ENCODE assay signal across 8 cellular contexts in genomic region chr5:103119765-103120606, GRCh38. TPM values are rescaled to one million over a fixed set of nuclear protein-coding genes. Genes with fewer than 3 reads are reported as not detected.
DNase-seq lines count a peak whose midpoint lies in the region; ATAC-seq and TF ChIP-seq lines count a peak whose summit lies in the region.

Gene GIN1, minus strand, starts transcription at chr5:103120138. Its CDS starts 11,431 bp downstream, at chr5:103108707.
Gene PPIP5K2, plus strand, starts transcription at chr5:103120301. Its CDS starts 9,289 bp downstream, at chr5:103129590.

- no peaks in the 10 kb centered on the region for H3K27me3 ChIP-seq in osteoblast (ENCODE audit: insufficient read depth, low read length)
- no peaks in the 10 kb centered on the region for H3K27me3 ChIP-seq in thymus (ENCODE audit: control insufficient read depth, insufficient read depth)

- H3K4me3 Mint-ChIP-seq in activated naive CD8-positive, alpha-beta T cell treated with anti-CD3 and anti-CD28 coated beads for 36 hours: peak within 1 kb of the TSS; percentile 97
- H3K4me3 Mint-ChIP-seq in glutamatergic neuron (ENCODE audit: unreplicated experiment): peak within 1 kb of the TSS; percentile 96

- no peak for TF ChIP-seq CTCF in GM10266 (IDR thresholded peaks at IDR 0.05; ENCODE audit: control insufficient read depth, insufficient read depth, low read depth, missing control alignments)
- TF ChIP-seq CTCF in glutamatergic neuron (IDR thresholded peaks at IDR 0.05; ENCODE audit: partially characterized antibody, unreplicated experiment): no peak
- TF ChIP-seq CTCF in osteoblast (IDR thresholded peaks at IDR 0.05; ENCODE audit: extremely low read depth, low read depth, low read length): no peak

- H3K36me3 ChIP-seq in osteoblast (ENCODE audit: insufficient read depth, low read length): no peaks in the 10 kb centered on the region
- no peaks in the 10 kb centered on the region for H3K36me3 ChIP-seq in thymus (ENCODE audit: control insufficient read depth, insufficient read depth)

- H3K4me1 ChIP-seq in osteoblast (ENCODE audit: insufficient read depth, low read length): peaks cover 7% of the 10 kb centered on the region
- peaks cover 4% of the 10 kb centered on the region for H3K4me1 ChIP-seq in thymus (ENCODE audit: control insufficient read depth, insufficient read depth, low read length)

- peaks cover 13% of the 10 kb centered on the region for H3K36me3 Mint-ChIP-seq in activated naive CD8-positive, alpha-beta T cell treated with anti-CD3 and anti-CD28 coated beads for 36 hours
- H3K36me3 Mint-ChIP-seq in glutamatergic neuron (ENCODE audit: unreplicated experiment): no peaks in the 10 kb centered on the region

- peak within 1 kb of the TSS; percentile 88 for H3K4me2 ChIP-seq in osteoblast (ENCODE audit: insufficient read depth, low read length)

- peak within 1 kb of the TSS; percentile 99 for H3K27ac Mint-ChIP-seq in activated naive CD8-positive, alpha-beta T cell treated with anti-CD3 and anti-CD28 coated beads for 36 hours
- peak within 1 kb of the TSS; percentile 97 for H3K27ac Mint-ChIP-seq in glutamatergic neuron (ENCODE audit: unreplicated experiment)

- no peaks in the 10 kb centered on the region for H3K9me3 Mint-ChIP-seq in activated naive CD8-positive, alpha-beta T cell treated with anti-CD3 and anti-CD28 coated beads for 36 hours
- peaks cover 15% of the 10 kb centered on the region for H3K9me3 Mint-ChIP-seq in glutamatergic neuron (ENCODE audit: unreplicated experiment)

- under 1% methylated on average over 46 of the region's 46 CpGs for WGBS in thymus

- no peaks in the 10 kb centered on the region for H3K27me3 Mint-ChIP-seq in activated naive CD8-positive, alpha-beta T cell treated with anti-CD3 and anti-CD28 coated beads for 36 hours
- H3K27me3 Mint-ChIP-seq in glutamatergic neuron (ENCODE audit: unreplicated experiment): peaks cover 4% of the 10 kb centered on the region

- H3K4me3 ChIP-seq in osteoblast (ENCODE audit: insufficient read depth, low read length): peak within 1 kb of the TSS; percentile 90
- peak within 1 kb of the TSS; percentile 82 for H3K4me3 ChIP-seq in thymus (ENCODE audit: low read length)

- DNase-seq in GM10266 (ENCODE audit: extremely low spot score) (peak; percentile 80), NCI-H1105 (lab: John Stamatoyannopoulos, UW) (peak; percentile 84), SKM-1 treated with dmso at 0.1 percent for 144 hours (lab: John Stamatoyannopoulos, UW; ENCODE audit: unreplicated experiment) (peak; percentile 99), glutamatergic neuron (peak; percentile 95), osteoblast (ENCODE audit: insufficient read length, low spot score, missing footprints) (peak; percentile 89)
- peak; percentile 95 for DNase-seq in activated naive CD8-positive, alpha-beta T cell treated with anti-CD3 and anti-CD28 coated beads for 36 hours

- peak; percentile 91 for ATAC-seq in HG02623 (IDR thresholded peaks at IDR 0.05; ENCODE audit: unreplicated experiment)

- H3K27ac ChIP-seq in osteoblast (ENCODE audit: low read depth, low read length): peak within 1 kb of the TSS; percentile 98
- H3K27ac ChIP-seq in thymus (ENCODE audit: low read depth): peak within 1 kb of the TSS; percentile 98

- peak within 1 kb of the TSS; percentile 97 for H2AFZ ChIP-seq in osteoblast (ENCODE audit: low read length)

- H4K20me1 ChIP-seq in osteoblast (ENCODE audit: insufficient read depth, low read length): no peaks in the 10 kb centered on the region

- H3K4me1 Mint-ChIP-seq in activated naive CD8-positive, alpha-beta T cell treated with anti-CD3 and anti-CD28 coated beads for 36 hours: peaks cover 35% of the 10 kb centered on the region
- H3K4me1 Mint-ChIP-seq in glutamatergic neuron (ENCODE audit: low read depth, unreplicated experiment): peaks cover 8% of the 10 kb centered on the region

- H3K9me3 ChIP-seq in osteoblast (ENCODE audit: low read depth, low read length) (no peaks in the 10 kb centered on the region), thymus (ENCODE audit: control insufficient read depth) (no peaks in the 10 kb centered on the region)

- H3K79me2 ChIP-seq in osteoblast (ENCODE audit: insufficient read depth, low read length): peaks cover 80% of the 10 kb centered on the region

RNA-seq across cellular contexts. Expression of gene GIN1, which starts in this region (rescaled TPM):
- 1 to 10 TPM; 7.5 to 8.5 TPM for total RNA-seq in activated naive CD8-positive, alpha-beta T cell treated with anti-CD3 and anti-CD28 coated beads for 36 hours
- total RNA-seq in glutamatergic neuron (ENCODE audit: unreplicated experiment) (9.6 TPM), osteoblast (5.1 and 6.2 TPM in 2 replicates)
- 6.2 TPM for polyA plus RNA-seq in thymus

RNA-seq across cellular contexts. Expression of gene PPIP5K2, which starts in this region (rescaled TPM):
- total RNA-seq in activated naive CD8-positive, alpha-beta T cell treated with anti-CD3 and anti-CD28 coated beads for 36 hours: 10 to 100 TPM; 77.8 to 84.0 TPM
- total RNA-seq in glutamatergic neuron (ENCODE audit: unreplicated experiment) (134 TPM), osteoblast (78.5 and 89.3 TPM in 2 replicates)
- 46.8 TPM for polyA plus RNA-seq in thymus

Comparison
In these comparisons a context has a peak if more than half of its experiments do, and no peak if none do; other contexts are left out.
1. Peak in every context shown above with its lines: DNase-seq, ATAC-seq, H3K4me3 ChIP-seq and H3K27ac ChIP-seq.